In the genomic region with DNA sequence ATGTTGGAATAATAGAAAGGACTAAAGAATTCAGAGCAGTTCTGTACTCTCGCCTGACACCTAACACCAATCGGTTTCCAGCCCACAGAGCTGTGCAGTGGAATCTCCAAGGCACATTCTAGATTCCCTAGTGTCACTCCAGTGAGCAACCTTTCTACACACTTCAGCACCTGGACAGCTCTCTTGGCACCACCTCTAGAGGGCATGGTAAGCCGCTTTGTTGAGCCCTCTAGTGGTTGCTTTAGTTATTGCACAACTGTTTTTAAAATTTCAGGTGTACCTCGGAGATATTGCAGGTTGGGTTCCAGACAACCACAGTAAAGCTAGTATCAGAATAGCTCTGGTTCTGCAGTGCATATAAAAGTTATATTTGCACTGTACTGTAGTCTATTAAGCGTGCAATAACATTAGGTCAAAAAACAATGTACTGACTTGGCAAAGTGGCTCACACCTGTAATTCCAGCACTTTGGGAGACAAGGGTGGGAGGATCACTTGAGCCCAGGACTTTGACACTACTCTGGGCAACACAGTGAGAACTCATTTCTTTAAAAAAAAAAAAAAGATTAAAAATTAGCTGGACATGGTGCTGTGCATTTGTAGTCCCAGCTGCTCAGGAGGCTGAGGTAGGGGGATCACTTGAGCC, we compare ENCODE assay signal across 1 cellular context.
TF ChIP-seq lines count a peak whose summit lies in the region.

No MANE protein-coding gene starts in this region.

TF ChIP-seq in HepG2, 621 proteins besides CTCF, POLR2A, EP300 and RAD21 (continued from another document and continues in another):
- TF ChIP-seq, protein P1, sequence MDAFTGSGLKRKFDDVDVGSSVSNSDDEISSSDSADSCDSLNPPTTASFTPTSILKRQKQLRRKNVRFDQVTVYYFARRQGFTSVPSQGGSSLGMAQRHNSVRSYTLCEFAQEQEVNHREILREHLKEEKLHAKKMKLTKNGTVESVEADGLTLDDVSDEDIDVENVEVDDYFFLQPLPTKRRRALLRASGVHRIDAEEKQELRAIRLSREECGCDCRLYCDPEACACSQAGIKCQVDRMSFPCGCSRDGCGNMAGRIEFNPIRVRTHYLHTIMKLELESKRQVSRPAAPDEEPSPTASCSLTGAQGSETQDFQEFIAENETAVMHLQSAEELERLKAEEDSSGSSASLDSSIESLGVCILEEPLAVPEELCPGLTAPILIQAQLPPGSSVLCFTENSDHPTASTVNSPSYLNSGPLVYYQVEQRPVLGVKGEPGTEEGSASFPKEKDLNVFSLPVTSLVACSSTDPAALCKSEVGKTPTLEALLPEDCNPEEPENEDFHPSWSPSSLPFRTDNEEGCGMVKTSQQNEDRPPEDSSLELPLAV (CRISPR knock-in tag; conservative IDR thresholded peaks at IDR 0.05; ENCODE audit: low read depth): no peak; the same call in 1 of the 2 replicates
- TF ChIP-seq HDAC1 (CRISPR knock-in tag; IDR thresholded peaks at IDR 0.05) (no peak; the same call in 1 of the 2 replicates), ZZZ3 (CRISPR knock-in tag; IDR thresholded peaks at IDR 0.05; ENCODE audit: borderline replicate concordance) (no peak), BRCA1 (CRISPR knock-in tag; IDR thresholded peaks at IDR 0.05) (peak; percentile 98), NRL (CRISPR knock-in tag; IDR thresholded peaks at IDR 0.05; ENCODE audit: borderline replicate concordance) (no peak), ZFP62 (CRISPR knock-in tag; IDR thresholded peaks at IDR 0.05) (no peak), HNRNPK (IDR thresholded peaks at IDR 0.05; ENCODE audit: low read depth, low read length, poor library complexity, severe bottlenecking) (no peak), ZFYVE20 (CRISPR knock-in tag; IDR thresholded peaks at IDR 0.05; ENCODE audit: borderline replicate concordance, low read depth) (peak; percentile 66; the same call in 1 of the 2 replicates), REL (CRISPR knock-in tag; conservative IDR thresholded peaks at IDR 0.05) (peak; percentile 78; the same call in 1 of the 2 replicates), IRX3 (CRISPR knock-in tag; IDR thresholded peaks at IDR 0.05; ENCODE audit: borderline replicate concordance, low read depth) (peak; percentile 87; the same call in 1 of the 2 replicates), NFIB (CRISPR knock-in tag; IDR thresholded peaks at IDR 0.05; ENCODE audit: borderline replicate concordance) (no peak), MTF2 (CRISPR knock-in tag; IDR thresholded peaks at IDR 0.05; ENCODE audit: borderline replicate concordance) (no peak; the same call in 1 of the 2 replicates), EED (CRISPR knock-in tag; IDR thresholded peaks at IDR 0.05) (no peak), AGO2 (optimal IDR thresholded peaks at IDR 0.05; ENCODE audit: low read depth, low read length) (no peak), ZNF891 (CRISPR knock-in tag; IDR thresholded peaks at IDR 0.05) (no peak), ZNF30 (CRISPR knock-in tag; IDR thresholded peaks at IDR 0.05) (no peak), KMT2A (CRISPR knock-in tag; IDR thresholded peaks at IDR 0.05) (peak; percentile 61; the same call in 1 of the 2 replicates), CEBPG (CRISPR knock-in tag; IDR thresholded peaks at IDR 0.05) (peak; percentile 96), HDAC6 (IDR thresholded peaks at IDR 0.05; ENCODE audit: low read depth, low read length) (no peak), ZNF841 (CRISPR knock-in tag; IDR thresholded peaks at IDR 0.05; ENCODE audit: borderline replicate concordance) (peak; percentile 74; the same call in 1 of the 2 replicates), ZNF781 (CRISPR knock-in tag; IDR thresholded peaks at IDR 0.05; ENCODE audit: borderline replicate concordance, not compliant biosample characterization) (peak; percentile 98), ZNF354B (CRISPR knock-in tag; IDR thresholded peaks at IDR 0.05) (0 out of 2 replicates have a peak, but pooled peaks have one; percentile 18), ZNF614 (CRISPR knock-in tag; IDR thresholded peaks at IDR 0.05; ENCODE audit: borderline replicate concordance) (peak; percentile 81), NR3C1 (CRISPR knock-in tag; IDR thresholded peaks at IDR 0.05) (no peak), TEAD3 (CRISPR knock-in tag; optimal IDR thresholded peaks at IDR 0.05; ENCODE audit: borderline replicate concordance) (peak; percentile 76), NFYB (CRISPR knock-in tag; IDR thresholded peaks at IDR 0.05) (peak; percentile 49), SRF (IDR thresholded peaks at IDR 0.05; ENCODE audit: low read depth, low read length) (no peak), JUND (CRISPR knock-in tag; IDR thresholded peaks at IDR 0.05) (no peak), ZNF20 (CRISPR knock-in tag; IDR thresholded peaks at IDR 0.05) (no peak), BCL6 (CRISPR knock-in tag; IDR thresholded peaks at IDR 0.05) (peak; percentile 65), FOXM1 (CRISPR knock-in tag; IDR thresholded peaks at IDR 0.05) (no peak; the same call in 1 of the 2 replicates), NFRKB (IDR thresholded peaks at IDR 0.05) (no peak), HNRNPLL (IDR thresholded peaks at IDR 0.05; ENCODE audit: low read depth, low read length, poor library complexity, severe bottlenecking) (no peak), ZNF207 (IDR thresholded peaks at IDR 0.05; ENCODE audit: borderline replicate concordance) (no peak), TARDBP (CRISPR knock-in tag; IDR thresholded peaks at IDR 0.05) (peak; percentile 66; the same call in 1 of the 2 replicates), SMAD1 (CRISPR knock-in tag; IDR thresholded peaks at IDR 0.05; ENCODE audit: borderline replicate concordance, low read depth) (no peak), ZNF589 (CRISPR knock-in tag; conservative IDR thresholded peaks at IDR 0.05) (peak; percentile 92), SNAI1 (CRISPR knock-in tag; IDR thresholded peaks at IDR 0.05; ENCODE audit: borderline replicate concordance) (no peak), MAFK (conservative IDR thresholded peaks at IDR 0.05 in 1 of 2, IDR thresholded peaks at IDR 0.05 in 1 of 2; ENCODE audit: low read length in 2 of 2) (no peak), ZNF225 (CRISPR knock-in tag; IDR thresholded peaks at IDR 0.05) (no peak; the same call in 1 of the 2 replicates), CREB1 (IDR thresholded peaks at IDR 0.05) (no peak), CREB1 (CRISPR knock-in tag; IDR thresholded peaks at IDR 0.05) (no peak; the same call in 1 of the 2 replicates), ZNF672 (CRISPR knock-in tag; IDR thresholded peaks at IDR 0.05) (no peak), REPIN1 (CRISPR knock-in tag; IDR thresholded peaks at IDR 0.05; ENCODE audit: borderline replicate concordance, low read depth) (peak; percentile 85; the same call in 1 of the 2 replicates), ISL2 (CRISPR knock-in tag; IDR thresholded peaks at IDR 0.05) (peak; percentile 41; the same call in 1 of the 2 replicates), KDM6A (CRISPR knock-in tag; IDR thresholded peaks at IDR 0.05; ENCODE audit: low read depth) (no peak)
- TF ChIP-seq, protein P2, sequence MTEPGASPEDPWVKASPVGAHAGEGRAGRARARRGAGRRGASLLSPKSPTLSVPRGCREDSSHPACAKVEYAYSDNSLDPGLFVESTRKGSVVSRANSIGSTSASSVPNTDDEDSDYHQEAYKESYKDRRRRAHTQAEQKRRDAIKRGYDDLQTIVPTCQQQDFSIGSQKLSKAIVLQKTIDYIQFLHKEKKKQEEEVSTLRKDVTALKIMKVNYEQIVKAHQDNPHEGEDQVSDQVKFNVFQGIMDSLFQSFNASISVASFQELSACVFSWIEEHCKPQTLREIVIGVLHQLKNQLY (CRISPR knock-in tag; IDR thresholded peaks at IDR 0.05): peak; percentile 61; the same call in 1 of the 2 replicates
- TF ChIP-seq, protein P3, sequence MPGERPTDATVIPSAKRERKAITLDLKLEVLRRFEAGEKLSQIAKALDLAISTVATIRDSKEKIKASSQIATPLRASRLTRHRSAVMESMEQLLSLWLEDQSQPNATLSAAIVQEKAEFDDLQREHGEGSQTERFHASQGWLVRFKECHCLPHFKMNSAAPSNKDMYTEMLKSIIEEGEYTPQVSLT (CRISPR knock-in tag; IDR thresholded peaks at IDR 0.05; ENCODE audit: borderline replicate concordance, low read depth): no peak
- TF ChIP-seq, protein P4, sequence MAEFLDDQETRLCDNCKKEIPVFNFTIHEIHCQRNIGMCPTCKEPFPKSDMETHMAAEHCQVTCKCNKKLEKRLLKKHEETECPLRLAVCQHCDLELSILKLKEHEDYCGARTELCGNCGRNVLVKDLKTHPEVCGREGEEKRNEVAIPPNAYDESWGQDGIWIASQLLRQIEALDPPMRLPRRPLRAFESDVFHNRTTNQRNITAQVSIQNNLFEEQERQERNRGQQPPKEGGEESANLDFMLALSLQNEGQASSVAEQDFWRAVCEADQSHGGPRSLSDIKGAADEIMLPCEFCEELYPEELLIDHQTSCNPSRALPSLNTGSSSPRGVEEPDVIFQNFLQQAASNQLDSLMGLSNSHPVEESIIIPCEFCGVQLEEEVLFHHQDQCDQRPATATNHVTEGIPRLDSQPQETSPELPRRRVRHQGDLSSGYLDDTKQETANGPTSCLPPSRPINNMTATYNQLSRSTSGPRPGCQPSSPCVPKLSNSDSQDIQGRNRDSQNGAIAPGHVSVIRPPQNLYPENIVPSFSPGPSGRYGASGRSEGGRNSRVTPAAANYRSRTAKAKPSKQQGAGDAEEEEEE (CRISPR knock-in tag; IDR thresholded peaks at IDR 0.05; ENCODE audit: borderline replicate concordance): peak; percentile 94; the same call in 1 of the 2 replicates
- TF ChIP-seq, protein P5, sequence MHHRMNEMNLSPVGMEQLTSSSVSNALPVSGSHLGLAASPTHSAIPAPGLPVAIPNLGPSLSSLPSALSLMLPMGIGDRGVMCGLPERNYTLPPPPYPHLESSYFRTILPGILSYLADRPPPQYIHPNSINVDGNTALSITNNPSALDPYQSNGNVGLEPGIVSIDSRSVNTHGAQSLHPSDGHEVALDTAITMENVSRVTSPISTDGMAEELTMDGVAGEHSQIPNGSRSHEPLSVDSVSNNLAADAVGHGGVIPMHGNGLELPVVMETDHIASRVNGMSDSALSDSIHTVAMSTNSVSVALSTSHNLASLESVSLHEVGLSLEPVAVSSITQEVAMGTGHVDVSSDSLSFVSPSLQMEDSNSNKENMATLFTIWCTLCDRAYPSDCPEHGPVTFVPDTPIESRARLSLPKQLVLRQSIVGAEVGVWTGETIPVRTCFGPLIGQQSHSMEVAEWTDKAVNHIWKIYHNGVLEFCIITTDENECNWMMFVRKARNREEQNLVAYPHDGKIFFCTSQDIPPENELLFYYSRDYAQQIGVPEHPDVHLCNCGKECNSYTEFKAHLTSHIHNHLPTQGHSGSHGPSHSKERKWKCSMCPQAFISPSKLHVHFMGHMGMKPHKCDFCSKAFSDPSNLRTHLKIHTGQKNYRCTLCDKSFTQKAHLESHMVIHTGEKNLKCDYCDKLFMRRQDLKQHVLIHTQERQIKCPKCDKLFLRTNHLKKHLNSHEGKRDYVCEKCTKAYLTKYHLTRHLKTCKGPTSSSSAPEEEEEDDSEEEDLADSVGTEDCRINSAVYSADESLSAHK (CRISPR knock-in tag; IDR thresholded peaks at IDR 0.05; ENCODE audit: borderline replicate concordance): peak; percentile 84; the same call in 1 of the 2 replicates
- TF ChIP-seq, protein P6, sequence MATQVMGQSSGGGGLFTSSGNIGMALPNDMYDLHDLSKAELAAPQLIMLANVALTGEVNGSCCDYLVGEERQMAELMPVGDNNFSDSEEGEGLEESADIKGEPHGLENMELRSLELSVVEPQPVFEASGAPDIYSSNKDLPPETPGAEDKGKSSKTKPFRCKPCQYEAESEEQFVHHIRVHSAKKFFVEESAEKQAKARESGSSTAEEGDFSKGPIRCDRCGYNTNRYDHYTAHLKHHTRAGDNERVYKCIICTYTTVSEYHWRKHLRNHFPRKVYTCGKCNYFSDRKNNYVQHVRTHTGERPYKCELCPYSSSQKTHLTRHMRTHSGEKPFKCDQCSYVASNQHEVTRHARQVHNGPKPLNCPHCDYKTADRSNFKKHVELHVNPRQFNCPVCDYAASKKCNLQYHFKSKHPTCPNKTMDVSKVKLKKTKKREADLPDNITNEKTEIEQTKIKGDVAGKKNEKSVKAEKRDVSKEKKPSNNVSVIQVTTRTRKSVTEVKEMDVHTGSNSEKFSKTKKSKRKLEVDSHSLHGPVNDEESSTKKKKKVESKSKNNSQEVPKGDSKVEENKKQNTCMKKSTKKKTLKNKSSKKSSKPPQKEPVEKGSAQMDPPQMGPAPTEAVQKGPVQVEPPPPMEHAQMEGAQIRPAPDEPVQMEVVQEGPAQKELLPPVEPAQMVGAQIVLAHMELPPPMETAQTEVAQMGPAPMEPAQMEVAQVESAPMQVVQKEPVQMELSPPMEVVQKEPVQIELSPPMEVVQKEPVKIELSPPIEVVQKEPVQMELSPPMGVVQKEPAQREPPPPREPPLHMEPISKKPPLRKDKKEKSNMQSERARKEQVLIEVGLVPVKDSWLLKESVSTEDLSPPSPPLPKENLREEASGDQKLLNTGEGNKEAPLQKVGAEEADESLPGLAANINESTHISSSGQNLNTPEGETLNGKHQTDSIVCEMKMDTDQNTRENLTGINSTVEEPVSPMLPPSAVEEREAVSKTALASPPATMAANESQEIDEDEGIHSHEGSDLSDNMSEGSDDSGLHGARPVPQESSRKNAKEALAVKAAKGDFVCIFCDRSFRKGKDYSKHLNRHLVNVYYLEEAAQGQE (IDR thresholded peaks at IDR 0.05; ENCODE audit: borderline replicate concordance in 1 of 2, low read depth in 1 of 2, low read length in 2 of 2): peak; percentile 98 to 100
- TF ChIP-seq, protein P7, sequence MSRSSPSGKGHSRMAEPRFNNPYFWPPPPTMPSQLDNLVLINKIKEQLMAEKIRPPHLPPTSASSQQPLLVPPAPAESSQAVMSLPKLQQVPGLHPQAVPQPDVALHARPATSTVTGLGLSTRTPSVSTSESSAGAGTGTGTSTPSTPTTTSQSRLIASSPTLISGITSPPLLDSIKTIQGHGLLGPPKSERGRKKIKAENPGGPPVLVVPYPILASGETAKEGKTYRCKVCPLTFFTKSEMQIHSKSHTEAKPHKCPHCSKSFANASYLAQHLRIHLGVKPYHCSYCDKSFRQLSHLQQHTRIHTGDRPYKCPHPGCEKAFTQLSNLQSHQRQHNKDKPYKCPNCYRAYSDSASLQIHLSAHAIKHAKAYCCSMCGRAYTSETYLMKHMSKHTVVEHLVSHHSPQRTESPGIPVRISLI (CRISPR knock-in tag; IDR thresholded peaks at IDR 0.05; ENCODE audit: borderline replicate concordance): peak; percentile 21; the same call in 1 of the 2 replicates
- TF ChIP-seq, protein P8, sequence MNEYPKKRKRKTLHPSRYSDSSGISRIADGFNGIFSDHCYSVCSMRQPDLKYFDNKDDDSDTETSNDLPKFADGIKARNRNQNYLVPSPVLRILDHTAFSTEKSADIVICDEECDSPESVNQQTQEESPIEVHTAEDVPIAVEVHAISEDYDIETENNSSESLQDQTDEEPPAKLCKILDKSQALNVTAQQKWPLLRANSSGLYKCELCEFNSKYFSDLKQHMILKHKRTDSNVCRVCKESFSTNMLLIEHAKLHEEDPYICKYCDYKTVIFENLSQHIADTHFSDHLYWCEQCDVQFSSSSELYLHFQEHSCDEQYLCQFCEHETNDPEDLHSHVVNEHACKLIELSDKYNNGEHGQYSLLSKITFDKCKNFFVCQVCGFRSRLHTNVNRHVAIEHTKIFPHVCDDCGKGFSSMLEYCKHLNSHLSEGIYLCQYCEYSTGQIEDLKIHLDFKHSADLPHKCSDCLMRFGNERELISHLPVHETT (CRISPR knock-in tag; conservative IDR thresholded peaks at IDR 0.05): peak; percentile 80; the same call in 1 of the 2 replicates
- TF ChIP-seq, protein P9, sequence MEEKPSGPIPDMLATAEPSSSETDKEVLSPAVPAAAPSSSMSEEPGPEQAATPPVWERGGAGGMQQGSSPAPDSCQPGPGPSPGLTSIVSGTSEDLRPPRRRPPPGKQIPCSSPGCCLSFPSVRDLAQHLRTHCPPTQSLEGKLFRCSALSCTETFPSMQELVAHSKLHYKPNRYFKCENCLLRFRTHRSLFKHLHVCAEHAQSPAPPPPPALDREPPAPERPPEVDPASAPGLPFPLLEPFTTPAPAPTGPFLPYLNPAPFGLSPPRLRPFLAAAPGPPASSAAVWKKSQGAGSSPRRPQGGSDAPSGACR (CRISPR knock-in tag; IDR thresholded peaks at IDR 0.05): no peak
